ENCODE assay signal across 8 cellular contexts in the genomic region with DNA sequence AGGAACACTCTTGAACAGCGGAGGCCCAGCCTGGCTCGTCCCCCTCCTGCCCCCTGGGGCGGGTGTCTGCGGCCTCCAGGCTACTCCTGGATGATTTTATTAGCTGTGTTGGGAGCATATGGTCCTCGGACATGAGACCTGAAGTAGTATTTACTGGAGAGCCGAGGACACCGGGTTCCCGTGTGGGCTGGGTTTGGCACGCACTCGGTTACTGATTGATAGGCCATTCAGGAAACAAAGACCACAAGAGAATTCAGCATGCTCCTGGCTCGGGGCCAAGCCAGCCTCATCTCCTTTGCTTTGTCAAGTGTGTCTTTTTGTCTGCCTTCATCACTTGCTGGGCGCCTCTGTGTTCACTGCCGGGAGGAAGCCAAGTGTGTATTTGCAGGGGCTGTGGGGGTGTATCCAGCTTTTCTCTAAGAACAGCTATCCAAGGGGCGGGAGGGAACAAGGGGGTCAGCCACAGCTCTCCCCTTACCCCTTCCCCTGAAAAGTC. TPM values are rescaled to one million over a fixed set of nuclear protein-coding genes. Genes with fewer than 3 reads are reported as not detected.
DNase-seq lines count a peak whose midpoint lies in the region; ATAC-seq and TF ChIP-seq lines count a peak whose summit lies in the region.

No MANE protein-coding gene starts in this region.

- no peak overlapping the region for H2AFZ ChIP-seq in SU-DHL-6 (ENCODE audit: low read depth, low read length, severe bottlenecking)
- H2AFZ ChIP-seq in SK-N-SH (ENCODE audit: low read depth) = no peak overlapping the region

- H3K9me2 ChIP-seq in SU-DHL-6 (replicated peaks; ENCODE audit: insufficient read depth, low read length) = no peaks in the 10 kb centered on the region
- H3K9me2 ChIP-seq in SK-N-SH = no peaks in the 10 kb centered on the region

- no peaks in the 10 kb centered on the region for H4K20me1 ChIP-seq in BLaER1
- no peaks in the 10 kb centered on the region for H4K20me1 ChIP-seq in SU-DHL-6 (ENCODE audit: low read depth, low read length)
- H4K20me1 ChIP-seq in SK-N-SH (ENCODE audit: insufficient read depth) = no peaks in the 10 kb centered on the region

- peak overlapping the region; percentile 74 for H3K4me3 Mint-ChIP-seq in memory B cell

- peak overlapping the region; percentile 34; the same call in 1 of the 2 replicates for H3K4me3 ChIP-seq in BLaER1
- no peak overlapping the region for H3K4me3 ChIP-seq in SU-DHL-6 (ENCODE audit: insufficient read depth, low read length, poor library complexity, severe bottlenecking)
- no peak overlapping the region for H3K4me3 ChIP-seq in SK-N-SH (ENCODE audit: low read depth in 2 of 2, low read length in 1 of 2)

- H3K79me2 ChIP-seq in SU-DHL-6 (ENCODE audit: insufficient read depth, low read length) (no peaks in the 10 kb centered on the region), SK-N-SH (ENCODE audit: insufficient read depth) (no peaks in the 10 kb centered on the region)

- H3K9ac ChIP-seq in BLaER1 = peak overlapping the region; percentile 61; the same call in 1 of the 2 replicates
- peak overlapping the region; percentile 22; the same call in 1 of the 2 replicates for H3K9ac ChIP-seq in SU-DHL-6 (ENCODE audit: low read length)
- no peak overlapping the region for H3K9ac ChIP-seq in SK-N-SH

- H3K27ac Mint-ChIP-seq in activated naive CD4-positive, alpha-beta T cell treated with anti-CD3 and anti-CD28 coated beads, Interleukin-2, amount 50 U/mL, for 72 hours = peak overlapping the region; percentile 98 to 99
- H3K27ac Mint-ChIP-seq in memory B cell = peak overlapping the region; percentile 95

- DNase-seq in activated naive CD4-positive, alpha-beta T cell treated with anti-CD3 and anti-CD28 coated beads, Interleukin-2, amount 50 U/mL, for 72 hours (ENCODE audit: low spot score in 2 of 2) = peak; percentile 74 to 86
- DNase-seq in memory B cell (ENCODE audit: low spot score in 2 of 2) = peak; percentile 78 to 80
- DNase-seq in stimulated activated CD8-positive, alpha-beta memory T cell treated with anti-CD3 and anti-CD28 coated beads, Interleukin-7, amount 100 ng/mL, for 48 hours (ENCODE audit: extremely low read depth in 1 of 2, low read depth in 1 of 2) = peak; percentile 54 to 76
- DNase-seq in SK-N-SH = no peak

- H3K9me3 ChIP-seq in BLaER1 (no peaks in the 10 kb centered on the region), SU-DHL-6 (ENCODE audit: insufficient read depth, low read length) (no peaks in the 10 kb centered on the region), SK-N-SH (no peaks in the 10 kb centered on the region)

- no peak for TF ChIP-seq CTCF in SU-DHL-6 (IDR thresholded peaks at IDR 0.05; ENCODE audit: insufficient read depth, low read length, poor library complexity, severe bottlenecking)
- TF ChIP-seq CTCF in SK-N-SH (IDR thresholded peaks at IDR 0.05) = no peak

- CTCF ChIA-PET in SK-N-SH (lab: Yijun Ruan, JAX) = interaction anchor here (1.0 to 25.9 kb wide), 8 partner anchors 8 to 389 kb away, joined by 3 to 481 read pairs (median 49); no protein-coding TSS in a partner anchor

- ATAC-seq in GM19328 (IDR thresholded peaks at IDR 0.05; ENCODE audit: unreplicated experiment) (peak; percentile 32), HG03571 (IDR thresholded peaks at IDR 0.05; ENCODE audit: unreplicated experiment) (peak; percentile 39), memory B cell (ENCODE audit: low read depth) (peak; percentile 59)
- ATAC-seq in activated naive CD4-positive, alpha-beta T cell treated with anti-CD3 and anti-CD28 coated beads, Interleukin-2, amount 50 U/mL, for 72 hours = peak; percentile 44 to 46

- POLR2A ChIA-PET in SK-N-SH (lab: Yijun Ruan, JAX) = no interaction called here

- H3K27me3 ChIP-seq in BLaER1 (no peaks in the 10 kb centered on the region), SU-DHL-6 (ENCODE audit: low read length) (no peaks in the 10 kb centered on the region), SK-N-SH (ENCODE audit: insufficient read depth) (no peaks in the 10 kb centered on the region)

- H3K4me1 Mint-ChIP-seq in memory B cell = peaks cover 38% of the 10 kb centered on the region

- H3K4me2 ChIP-seq in BLaER1 (peak overlapping the region; percentile 83), SU-DHL-6 (ENCODE audit: low read depth, low read length, poor library complexity, severe bottlenecking) (peak overlapping the region; percentile 60), SK-N-SH (no peak overlapping the region)

- H3K36me3 Mint-ChIP-seq in activated naive CD4-positive, alpha-beta T cell treated with anti-CD3 and anti-CD28 coated beads, Interleukin-2, amount 50 U/mL, for 72 hours = no peaks in the 10 kb centered on the region
- H3K36me3 Mint-ChIP-seq in memory B cell = no peaks in the 10 kb centered on the region

- H3K4me1 ChIP-seq in BLaER1 = peaks cover 61% of the 10 kb centered on the region
- H3K4me1 ChIP-seq in SK-N-SH (ENCODE audit: control insufficient read depth in 1 of 2, insufficient read depth in 2 of 2, low read depth in 1 of 2, low read length in 1 of 2) = peaks cover 8 to 28% of the 10 kb centered on the region in 2 experiments; a peak in 2 of 4 replicates

- no peaks in the 10 kb centered on the region for H3K9me3 Mint-ChIP-seq in activated naive CD4-positive, alpha-beta T cell treated with anti-CD3 and anti-CD28 coated beads, Interleukin-2, amount 50 U/mL, for 72 hours
- no peaks in the 10 kb centered on the region for H3K9me3 Mint-ChIP-seq in memory B cell

- peaks cover 4% of the 10 kb centered on the region for H3K27me3 Mint-ChIP-seq in memory B cell

- WGBS in SK-N-SH (ENCODE audit: low lambda C conversion rate) = 72% methylated on average over 14 of the region's 14 CpGs

- no peaks in the 10 kb centered on the region for H3F3A ChIP-seq in SU-DHL-6 (ENCODE audit: insufficient read depth)
- H3F3A ChIP-seq in SK-N-SH (replicated peaks; ENCODE audit: insufficient read depth) = no peaks in the 10 kb centered on the region

- TF ChIP-seq EP300 in SK-N-SH (IDR thresholded peaks at IDR 0.05; ENCODE audit: borderline replicate concordance in 1 of 2, low read depth in 1 of 2, low read length in 1 of 2) = no peak

- H3K27ac ChIP-seq in BLaER1 (peak overlapping the region; percentile 63; the same call in 1 of the 2 replicates), SU-DHL-6 (ENCODE audit: low read depth, low read length) (peak overlapping the region; percentile 59), SK-N-SH (ENCODE audit: low read depth in 2 of 2, low read length in 1 of 2) (no peak overlapping the region)

- H3K36me3 ChIP-seq in BLaER1 = no peaks in the 10 kb centered on the region
- no peaks in the 10 kb centered on the region for H3K36me3 ChIP-seq in SU-DHL-6 (ENCODE audit: low read length)
- no peaks in the 10 kb centered on the region for H3K36me3 ChIP-seq in SK-N-SH (replicated peaks in 1 of 2; ENCODE audit: control insufficient read depth in 1 of 2, insufficient read depth in 2 of 2, low read length in 1 of 2)

- TF ChIP-seq RAD21 in SK-N-SH (IDR thresholded peaks at IDR 0.05; ENCODE audit: low read length) = no peak

TF ChIP-seq in SK-N-SH, 30 proteins besides CTCF, POLR2A, EP300 and RAD21 (continues in another document):
- no peak for TF ChIP-seq FOXJ3 (CRISPR knock-in tag; IDR thresholded peaks at IDR 0.05)
- TF ChIP-seq, protein P1, sequence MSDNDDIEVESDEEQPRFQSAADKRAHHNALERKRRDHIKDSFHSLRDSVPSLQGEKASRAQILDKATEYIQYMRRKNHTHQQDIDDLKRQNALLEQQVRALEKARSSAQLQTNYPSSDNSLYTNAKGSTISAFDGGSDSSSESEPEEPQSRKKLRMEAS (IDR thresholded peaks at IDR 0.05; ENCODE audit: low read depth) = no peak
- TF ChIP-seq, protein P2, sequence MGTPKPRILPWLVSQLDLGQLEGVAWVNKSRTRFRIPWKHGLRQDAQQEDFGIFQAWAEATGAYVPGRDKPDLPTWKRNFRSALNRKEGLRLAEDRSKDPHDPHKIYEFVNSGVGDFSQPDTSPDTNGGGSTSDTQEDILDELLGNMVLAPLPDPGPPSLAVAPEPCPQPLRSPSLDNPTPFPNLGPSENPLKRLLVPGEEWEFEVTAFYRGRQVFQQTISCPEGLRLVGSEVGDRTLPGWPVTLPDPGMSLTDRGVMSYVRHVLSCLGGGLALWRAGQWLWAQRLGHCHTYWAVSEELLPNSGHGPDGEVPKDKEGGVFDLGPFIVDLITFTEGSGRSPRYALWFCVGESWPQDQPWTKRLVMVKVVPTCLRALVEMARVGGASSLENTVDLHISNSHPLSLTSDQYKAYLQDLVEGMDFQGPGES (IDR thresholded peaks at IDR 0.05; ENCODE audit: low read depth, low read length) = no peak
- no peak for TF ChIP-seq TAF1 (IDR thresholded peaks at IDR 0.05; ENCODE audit: borderline replicate concordance, low read depth, low read length)

RNA-seq across cellular contexts. Expression of a gene that starts 9.7 kb away (rescaled TPM):
- total RNA-seq in activated naive CD4-positive, alpha-beta T cell treated with anti-CD3 and anti-CD28 coated beads, Interleukin-2, amount 50 U/mL, for 72 hours = 1 to 10 TPM; 1.6 to 4.8 TPM
- polyA plus RNA-seq in SK-N-SH (2012; rRNA removed) = not detected in 2 replicates
- polyA plus RNA-seq in SK-N-SH (2012; cell fraction: cytosol; rRNA removed) = 0.03 TPM in 1 of 2 replicates, not detected in the other
- not detected in 2 replicates for polyA plus RNA-seq in SK-N-SH (2012; cell fraction: nucleus; rRNA removed)

RNA-seq across cellular contexts. Expression of a gene that starts 17.8 kb away (rescaled TPM):
- total RNA-seq in activated naive CD4-positive, alpha-beta T cell treated with anti-CD3 and anti-CD28 coated beads, Interleukin-2, amount 50 U/mL, for 72 hours = 1 to 10 TPM; 2.5 to 5.0 TPM
- not detected in 2 replicates for polyA plus RNA-seq in SK-N-SH (2012; rRNA removed)
- under 0.01 TPM in 1 of 2 replicates, not detected in the other for polyA plus RNA-seq in SK-N-SH (2012; cell fraction: cytosol; rRNA removed)
- polyA plus RNA-seq in SK-N-SH (2012; cell fraction: nucleus; rRNA removed) = not detected in 2 replicates

Comparison
In these comparisons a context has a peak if more than half of its experiments do, and no peak if none do; other contexts are left out.
1. H3K27ac ChIP-seq: peak in BLaER1 (single experiment) and SU-DHL-6 (single experiment); none in SK-N-SH (0 of 2).
2. Peak in every context shown above with its lines, with median percentiles within 50 percentile points of each other: ATAC-seq.